In the genomic region with DNA sequence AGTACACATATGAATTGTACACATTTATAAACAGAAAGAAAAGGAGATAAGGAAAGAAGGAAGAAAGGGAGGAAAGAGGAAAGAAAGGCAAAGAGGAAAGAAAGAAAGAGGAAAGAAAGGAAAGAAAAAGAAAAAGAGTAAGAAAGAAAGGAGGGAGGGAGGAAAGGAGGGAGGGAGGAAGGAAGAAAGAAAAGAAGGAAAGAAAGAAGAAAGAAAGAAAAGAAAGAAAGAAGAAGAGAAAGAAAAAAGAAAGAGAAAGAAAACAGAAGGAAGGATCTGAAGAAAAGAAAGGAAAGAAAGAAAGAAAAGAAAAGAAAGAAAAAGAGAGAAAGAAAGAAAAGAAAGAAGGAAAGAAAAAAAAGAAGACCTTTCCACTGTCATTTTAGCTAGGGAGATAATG, we compare ENCODE assay signal across 27 cellular contexts.
"Had no signal": no experiment of that assay in that cellular context is flagged by ENCODE, and none has a peak within 500 bp of the region (broad histone marks: within the 10 kb centered on the region; RNA-seq: fewer than 3 reads in every experiment).

No MANE protein-coding gene starts in this region.

- H3K4me1 ChIP-seq: SJCRH30 had no signal

- H3K4me3 ChIP-seq: SJCRH30, SK-N-MC had no signal

- H3K4me1 Mint-ChIP-seq: activated CD4-positive, alpha-beta T cell treated with anti-CD3 and anti-CD28 coated beads for 36 hours; activated CD4-positive, alpha-beta T cell treated with anti-CD3 and anti-CD28 coated beads, Interleukin-2, amount 10 ng/mL, durations not matched to agents 7 days and 5 days; activated CD8-positive, alpha-beta memory T cell treated with anti-CD3 and anti-CD28 coated beads, Interleukin-2, amount 10 ng/mL, durations not matched to agents 7 days and 5 days; activated naive CD4-positive, alpha-beta T cell treated with anti-CD3 and anti-CD28 coated beads, Interleukin-2, amount 10 ng/mL, durations not matched to agents 7 days and 5 days; activated naive CD8-positive, alpha-beta T cell treated with anti-CD3 and anti-CD28 coated beads, Interleukin-2, amount 50 U/mL, for 24 hours had no signal

- H3K36me3 Mint-ChIP-seq: activated CD8-positive, alpha-beta memory T cell treated with anti-CD3 and anti-CD28 coated beads, Interleukin-2, amount 10 ng/mL, durations not matched to agents 7 days and 5 days; activated naive CD4-positive, alpha-beta T cell treated with anti-CD3 and anti-CD28 coated beads, Interleukin-2, amount 10 ng/mL, durations not matched to agents 7 days and 5 days; activated naive CD8-positive, alpha-beta T cell had no signal

- H3K27ac ChIP-seq: KMS-11, SJCRH30, SK-N-MC had no signal

- H3K27me3 Mint-ChIP-seq: activated CD4-positive, alpha-beta T cell treated with anti-CD3 and anti-CD28 coated beads for 36 hours; activated CD4-positive, alpha-beta T cell treated with anti-CD3 and anti-CD28 coated beads, Interleukin-2, amount 10 ng/mL, durations not matched to agents 7 days and 5 days; activated CD8-positive, alpha-beta memory T cell treated with anti-CD3 and anti-CD28 coated beads, Interleukin-2, amount 10 ng/mL, durations not matched to agents 7 days and 5 days; activated naive CD8-positive, alpha-beta T cell treated with anti-CD3 and anti-CD28 coated beads, Interleukin-2, amount 50 U/mL, for 24 hours; brain had no signal

- H3K4me2 ChIP-seq: KMS-11 had no signal

- H3K9ac ChIP-seq: KMS-11 had no signal

- H3K4me3 Mint-ChIP-seq: activated CD4-positive, alpha-beta T cell treated with anti-CD3 and anti-CD28 coated beads for 36 hours; activated CD4-positive, alpha-beta T cell treated with anti-CD3 and anti-CD28 coated beads, Interleukin-2, amount 10 ng/mL, durations not matched to agents 7 days and 5 days; activated CD8-positive, alpha-beta memory T cell treated with anti-CD3 and anti-CD28 coated beads, Interleukin-2, amount 10 ng/mL, durations not matched to agents 7 days and 5 days; activated naive CD4-positive, alpha-beta T cell treated with anti-CD3 and anti-CD28 coated beads, Interleukin-2, amount 10 ng/mL, durations not matched to agents 7 days and 5 days; activated naive CD8-positive, alpha-beta T cell; activated naive CD8-positive, alpha-beta T cell treated with anti-CD3 and anti-CD28 coated beads, Interleukin-2, amount 50 U/mL, for 24 hours; brain had no signal

- H3K36me3 ChIP-seq: SJCRH30 had no signal

- H3K9me3 ChIP-seq: SJCRH30 had no signal

- DNase-seq: activated CD4-positive, alpha-beta T cell treated with anti-CD3 and anti-CD28 coated beads for 36 hours; activated CD4-positive, alpha-beta T cell treated with anti-CD3 and anti-CD28 coated beads, Interleukin-2, amount 10 ng/mL, durations not matched to agents 7 days and 5 days; activated CD4-positive, alpha-beta T cell treated with anti-CD3 and anti-CD28 coated beads, Interleukin-2, amount 50 U/mL, for 48 hours; activated CD8-positive, alpha-beta memory T cell treated with anti-CD3 and anti-CD28 coated beads for 24 hours; activated CD8-positive, alpha-beta memory T cell treated with anti-CD3 and anti-CD28 coated beads, Interleukin-2, amount 10 ng/mL, durations not matched to agents 7 days and 5 days; activated CD8-positive, alpha-beta memory T cell treated with anti-CD3 and anti-CD28 coated beads, Interleukin-2, amount 50 U/mL, for 48 hours; activated effector memory CD4-positive, alpha-beta T cell treated with Interleukin-2 at 50 U/mL for 16 hours; activated naive CD4-positive, alpha-beta T cell treated with anti-CD3 and anti-CD28 coated beads, Interleukin-2, amount 10 ng/mL, durations not matched to agents 7 days and 5 days; activated naive CD8-positive, alpha-beta T cell treated with anti-CD3 and anti-CD28 coated beads, Interleukin-2, amount 50 U/mL, for 24 hours; activated T-cell treated with anti-CD3 and anti-CD28 coated beads, Interleukin-2, amount 50 U/mL, for 48 hours; anterior cingulate cortex; caudate nucleus; NCI-H1105; NCI-H1417 treated with DMSO at 0.1 percent for 48 hours; NCI-H1694 treated with DMSO at 0.1 percent for 48 hours; NCI-H2029; NCI-H345; NCI-H524 treated with DMSO at 0.1 percent for 48 hours; SHP77; SJCRH30; T1000 had no signal

- H3K27ac Mint-ChIP-seq: activated CD4-positive, alpha-beta T cell treated with anti-CD3 and anti-CD28 coated beads for 36 hours; activated CD4-positive, alpha-beta T cell treated with anti-CD3 and anti-CD28 coated beads, Interleukin-2, amount 10 ng/mL, durations not matched to agents 7 days and 5 days; activated CD8-positive, alpha-beta memory T cell treated with anti-CD3 and anti-CD28 coated beads, Interleukin-2, amount 10 ng/mL, durations not matched to agents 7 days and 5 days; activated naive CD4-positive, alpha-beta T cell treated with anti-CD3 and anti-CD28 coated beads, Interleukin-2, amount 10 ng/mL, durations not matched to agents 7 days and 5 days; activated naive CD8-positive, alpha-beta T cell; activated naive CD8-positive, alpha-beta T cell treated with anti-CD3 and anti-CD28 coated beads, Interleukin-2, amount 50 U/mL, for 24 hours; brain had no signal

- H3K27me3 ChIP-seq: SJCRH30 had no signal

- ATAC-seq: activated CD4-positive, alpha-beta T cell treated with anti-CD3 and anti-CD28 coated beads for 36 hours; activated CD4-positive, CD25-positive, alpha-beta regulatory T cell treated with anti-CD3 and anti-CD28 coated beads, Interleukin-2, amount 50 U/mL, for 24 hours; activated CD8-positive, alpha-beta memory T cell treated with anti-CD3 and anti-CD28 coated beads, Interleukin-2, amount 10 ng/mL, durations not matched to agents 7 days and 5 days; activated naive CD8-positive, alpha-beta T cell treated with anti-CD3 and anti-CD28 coated beads, Interleukin-2, amount 50 U/mL, for 24 hours; Panc1 had no signal
